ENCODE assay signal across 8 cellular contexts in genomic region chr4:26321326-26322276, GRCh38. TPM values are rescaled to one million over a fixed set of nuclear protein-coding genes. Genes with fewer than 3 reads are reported as not detected.
DNase-seq lines count a peak whose midpoint lies in the region; ATAC-seq and TF ChIP-seq lines count a peak whose summit lies in the region.

No MANE protein-coding gene starts in this region.

- H3K36me3 Mint-ChIP-seq in effector memory CD8-positive, alpha-beta T cell (ENCODE audit: insufficient read depth): peaks cover 43% of the 10 kb centered on the region
- peaks cover 0 to 7% of the 10 kb centered on the region in 2 donors for H3K36me3 Mint-ChIP-seq in naive B cell

- no peak for TF ChIP-seq CTCF in testis (IDR thresholded peaks at IDR 0.05)

- no peaks in the 10 kb centered on the region for H3K27me3 Mint-ChIP-seq in effector memory CD8-positive, alpha-beta T cell
- H3K27me3 Mint-ChIP-seq in naive B cell: no peaks in the 10 kb centered on the region

- DNase-seq in COR-L47 (lab: John Stamatoyannopoulos, UW) (peak; percentile 30), LHCN-M2 (ENCODE audit: low read depth) (peak; percentile 53), naive B cell (no peak), testis (peak; percentile 50), AG08396 (ENCODE audit: low spot score) (no peak)
- peak; percentile 37 to 47 for DNase-seq in activated CD4-positive, alpha-beta T cell treated with anti-CD3 and anti-CD28 coated beads, Interleukin-2, amount 50 U/mL, for 48 hours
- DNase-seq in effector memory CD8-positive, alpha-beta T cell: peak; percentile 30 to 31 (median 30)

- H3K4me3 Mint-ChIP-seq in effector memory CD8-positive, alpha-beta T cell: peak overlapping the region; percentile 89 to 93
- H3K4me3 Mint-ChIP-seq in naive B cell: peak overlapping the region; percentile 91 to 99 (median 98)

- no peak for TF ChIP-seq POLR2A in testis (IDR thresholded peaks at IDR 0.05)

- peaks cover 34 to 48% of the 10 kb centered on the region in 2 donors for H3K4me1 Mint-ChIP-seq in effector memory CD8-positive, alpha-beta T cell (ENCODE audit: low read depth in 2 of 2)
- H3K4me1 Mint-ChIP-seq in naive B cell: peaks cover 25 to 34% (median 30%) of the 10 kb centered on the region in 3 donors

- H3K9me3 Mint-ChIP-seq in effector memory CD8-positive, alpha-beta T cell: no peaks in the 10 kb centered on the region
- peaks cover 0 to 5% (median 2%) of the 10 kb centered on the region in 7 donors for H3K9me3 Mint-ChIP-seq in naive B cell

- H3K36me3 ChIP-seq in testis (ENCODE audit: low read depth, missing control alignments): no peaks in the 10 kb centered on the region

- peak overlapping the region; percentile 72 to 97 for H3K27ac ChIP-seq in testis

- no peaks in the 10 kb centered on the region for H3K27me3 ChIP-seq in testis

- intact Hi-C loops in testis (cut with DNase I; ENCODE audit: low total_unique reads): no loop called here

- H3K27ac Mint-ChIP-seq in effector memory CD8-positive, alpha-beta T cell: peak overlapping the region; percentile 96 to 97
- peak overlapping the region; percentile 92 to 99 (median 98) for H3K27ac Mint-ChIP-seq in naive B cell

- H3K4me3 ChIP-seq in testis: peak overlapping the region; percentile 74 to 78

- H3K4me1 ChIP-seq in testis: peaks cover 10% of the 10 kb centered on the region

- no peak for ATAC-seq in effector memory CD8-positive, alpha-beta T cell (replicated peaks)
- ATAC-seq in naive B cell (ENCODE audit: low read depth in 2 of 2) (no peak), HG02885 (IDR thresholded peaks at IDR 0.05; ENCODE audit: poor library complexity, unreplicated experiment) (no peak)

- WGBS in testis, 2 donors: 1 to 2% methylated on average over 43 to 58 of the region's 58 CpGs

- no peaks in the 10 kb centered on the region for H3K9me3 ChIP-seq in testis

RNA-seq across cellular contexts. Expression of gene RBPJ, which starts 0.8 kb away (rescaled TPM):
- total RNA-seq in LHCN-M2 (2014; rRNA removed) (104 and 133 TPM in 2 replicates), testis (10 to 100 TPM; 57.7 to 75.8 TPM)
- polyA plus RNA-seq in LHCN-M2 (2012): 28.0 TPM
- polyA plus RNA-seq in naive B cell (ENCODE audit: low read depth in 6 of 6) (10 to 100 TPM; 35.7 to 82.1 (median 49.6) TPM), testis (ENCODE audit: insufficient read depth, low read depth, low replicate concordance) (71.6 TPM)

Comparison
In these comparisons a context has a peak if more than half of its experiments do, and no peak if none do; other contexts are left out.
1. DNase-seq: peak in COR-L47 (single experiment), LHCN-M2 (single experiment), activated CD4-positive, alpha-beta T cell treated with anti-CD3 and anti-CD28 coated beads, Interleukin-2, amount 50 U/mL, for 48 hours (2 of 2), effector memory CD8-positive, alpha-beta T cell (3 of 3) and testis (single experiment); none in naive B cell (single experiment) and AG08396 (single experiment).